In the genomic region with DNA sequence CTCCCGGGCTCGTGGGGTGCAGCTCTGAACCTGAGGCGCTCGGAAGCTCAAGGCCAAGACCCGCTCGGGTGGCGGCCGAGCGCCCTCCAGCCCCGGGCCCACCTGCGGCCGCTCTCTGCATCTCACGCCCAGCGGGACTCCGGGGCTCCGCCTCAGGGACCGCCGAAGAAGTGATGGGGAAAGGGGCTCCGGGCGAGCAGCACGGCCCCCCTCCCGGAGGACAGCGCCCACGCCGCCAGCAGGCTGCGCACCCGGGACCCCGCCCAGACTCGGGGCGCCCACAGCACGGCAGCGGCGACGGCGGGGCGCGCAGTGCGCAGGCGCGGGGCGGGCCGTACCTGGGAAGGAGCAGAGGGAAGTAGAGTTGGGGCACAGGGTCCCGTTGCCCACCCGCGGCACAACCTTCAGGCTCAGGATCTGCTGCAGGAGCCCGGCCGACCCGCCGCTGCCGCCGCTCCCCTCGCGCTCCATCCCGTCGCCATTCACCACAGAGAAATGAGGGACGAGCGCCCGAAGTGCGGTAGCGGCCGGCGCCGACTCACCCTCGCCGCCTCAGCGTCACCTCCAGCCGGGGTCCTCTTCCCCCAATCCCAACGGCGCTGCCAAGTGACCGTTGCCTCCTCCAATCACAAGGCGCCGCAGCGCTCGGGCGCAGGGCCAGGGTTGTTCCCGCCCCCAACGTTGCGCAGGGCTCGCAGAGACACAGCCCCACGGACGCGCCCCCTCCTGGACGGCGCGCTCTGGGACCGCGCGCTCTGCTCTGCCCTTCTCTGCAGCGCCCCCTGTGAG, we compare ENCODE assay signal across 8 cellular contexts. TPM values are rescaled to one million over a fixed set of nuclear protein-coding genes. Genes with fewer than 3 reads are reported as not detected.
DNase-seq lines count a peak whose midpoint lies in the region; ATAC-seq, FAIRE-seq and TF ChIP-seq lines count a peak whose summit lies in the region.

Gene TMEM170A (minus strand): TSS at position 560 of the 789 bp plus-strand sequence. CDS start 89 bp downstream, at position 471.

- H3K4me3 ChIP-seq in A673 (ENCODE audit: low read depth, low read length, poor library complexity, severe bottlenecking) (peak within 1 kb of the TSS; percentile 76), body of pancreas (peak within 1 kb of the TSS; percentile 87 to 89), sigmoid colon (peak within 1 kb of the TSS; percentile 86 to 93 (median 88))

- 1% methylated on average over 88 of the region's 89 CpGs; no CpG with 5 or more reads in 1 of the 2 donors for WGBS in body of pancreas, 2 donors
- 0% methylated on average over 89 of the region's 89 CpGs for WGBS in sigmoid colon, 2 donors

- no peaks in the 10 kb centered on the region for H3K9me3 ChIP-seq in A673 (ENCODE audit: low read depth, low read length, poor library complexity, severe bottlenecking)
- H3K9me3 ChIP-seq in body of pancreas, result no peaks in the 10 kb centered on the region
- H3K9me3 ChIP-seq in sigmoid colon, result no peaks in the 10 kb centered on the region

- intact Hi-C loops in A673 (cut with micrococcal nuclease; ENCODE audit: unreplicated experiment) (loop anchor here (2.0 kb wide), 3 partner anchors 90 to 266 kb away; partner anchors contain the start of gene ADAT1), body of pancreas (cut with DNase I) (no loop called here), sigmoid colon (cut with DNase I) (loop anchor here (1.0 to 5.0 kb wide), 4 partner anchors 30 to 183 kb away; partner anchors contain the start of genes ADAT1, KARS1 and TERF2IP)

- H3K36me3 ChIP-seq in A673 (ENCODE audit: insufficient read depth, low read length, poor library complexity, severe bottlenecking) (no peaks in the 10 kb centered on the region), body of pancreas (replicated peaks in 1 of 2; ENCODE audit: insufficient read depth in 1 of 2, low read depth in 2 of 2) (no peaks in the 10 kb centered on the region), sigmoid colon (no peaks in the 10 kb centered on the region)

- TF ChIP-seq CTCF in A673 (conservative IDR thresholded peaks at IDR 0.05; ENCODE audit: low read depth, low read length) (peak; percentile 100), body of pancreas (IDR thresholded peaks at IDR 0.05) (peak; percentile 100), sigmoid colon (IDR thresholded peaks at IDR 0.05) (peak; percentile 100)

- H3K27ac ChIP-seq in A673 (ENCODE audit: low read depth, low read length, poor library complexity, severe bottlenecking) (peak within 1 kb of the TSS; percentile 92), body of pancreas (peak within 1 kb of the TSS; percentile 91 to 99 (median 98)), sigmoid colon (peak within 1 kb of the TSS; percentile 96 to 99 (median 97))

- POLR2A ChIA-PET in A673 (lab: Charles Lee; ENCODE audit: low non-redundant PET), result no interaction called here

- CTCF ChIA-PET in A673 (lab: Charles Lee), result interaction anchor here (0.8 to 1.2 kb wide), 4 partner anchors 19 to 265 kb away, joined by 3 to 6 read pairs (median 4); no protein-coding TSS in a partner anchor

- TF ChIP-seq EP300 in sigmoid colon (IDR thresholded peaks at IDR 0.05), result no peak

- H3K27me3 ChIP-seq in A673 (replicated peaks; ENCODE audit: insufficient read depth, low read depth, low read length, poor library complexity) (no peaks in the 10 kb centered on the region), body of pancreas (no peaks in the 10 kb centered on the region), sigmoid colon (no peaks in the 10 kb centered on the region)

- BruUV-seq in A673 (replicated peaks; lab: Mats Ljungman, UMichigan), result no TSS peak

- TF ChIP-seq POLR2A in GM18526 (IDR thresholded peaks at IDR 0.05; ENCODE audit: extremely low read depth, insufficient read length) (peak; percentile 97), body of pancreas (IDR thresholded peaks at IDR 0.05) (peak; percentile 93 to 98 (median 96)), sigmoid colon (IDR thresholded peaks at IDR 0.05) (peak; percentile 94)

- H3K4me1 ChIP-seq in A673 (ENCODE audit: insufficient read depth, low read length, poor library complexity, severe bottlenecking), result peaks cover 2% of the 10 kb centered on the region
- H3K4me1 ChIP-seq in body of pancreas, result peaks cover 42% of the 10 kb centered on the region
- peaks cover 0 to 20% (median 14%) of the 10 kb centered on the region in 4 donors for H3K4me1 ChIP-seq in sigmoid colon

- peak; percentile 86 for FAIRE-seq in TTC549 (lab: Jason Lieb, UNC)

- peak; percentile 88 for ATAC-seq in HG03066 (IDR thresholded peaks at IDR 0.05; ENCODE audit: low read depth, unreplicated experiment)
- ATAC-seq in body of pancreas, result peak; percentile 99

- DNase-seq in A673 (ENCODE audit: low spot score) (peak; percentile 99), NCI-H2107 treated with DMSO at 0.1 percent for 48 hours (lab: John Stamatoyannopoulos, UW; ENCODE audit: unreplicated experiment) (peak; percentile 92), body of pancreas (peak; percentile 99 to 100 (median 100)), iPS DF 19.7 (ENCODE audit: low read depth, low spot score) (peak; percentile 83), sigmoid colon (peak; percentile 100)

RNA-seq across cellular contexts. Expression of gene TMEM170A, which starts in this region (rescaled TPM):
- total RNA-seq in A673 (2021) (25.9 and 30.4 TPM in 2 replicates), body of pancreas (10 to 100 TPM; 17.1 TPM), sigmoid colon (10 to 100 TPM; 12.7 to 18.2 (median 15.3) TPM)
- polyA plus RNA-seq in sigmoid colon, result 10 to 100 TPM; 13.2 to 24.5 (median 15.9) TPM

Comparison
In these comparisons a context has a peak if more than half of its experiments do, and no peak if none do; other contexts are left out.
1. Peak in every context shown above with its lines: DNase-seq, ATAC-seq, H3K4me3 ChIP-seq and H3K27ac ChIP-seq.